10 cellular contexts compared by ENCODE assay signal in the genomic region with DNA sequence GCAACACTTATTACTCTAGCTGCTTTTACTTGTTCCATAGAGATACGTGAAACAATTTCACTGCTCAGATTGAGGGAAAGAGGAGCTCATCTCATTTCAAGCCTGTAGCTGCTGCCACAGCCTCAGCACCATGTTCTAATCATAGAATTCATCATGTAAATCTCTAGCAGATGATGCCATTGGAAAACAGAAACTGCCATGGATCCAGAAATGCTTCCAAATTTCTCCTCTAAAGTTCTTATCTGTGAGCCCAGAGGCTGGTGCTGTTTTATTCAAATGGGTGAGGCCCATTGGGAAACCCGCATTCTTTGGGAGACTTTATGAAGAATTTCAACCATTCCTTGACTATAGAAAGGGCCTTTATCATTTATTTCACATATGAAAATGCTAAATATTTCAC. TPM values are rescaled to one million over a fixed set of nuclear protein-coding genes. Genes with fewer than 3 reads are reported as not detected.
DNase-seq lines count a peak whose midpoint lies in the region; ATAC-seq, FAIRE-seq and TF ChIP-seq lines count a peak whose summit lies in the region.
"Had no signal": no experiment of that assay in that cellular context is flagged by ENCODE, and none has a peak within 500 bp of the region (broad histone marks: within the 10 kb centered on the region; RNA-seq: fewer than 3 reads in every experiment).

No MANE protein-coding gene starts in this region.

- no peaks in the 10 kb centered on the region for H3K27me3 Mint-ChIP-seq in activated T-cell treated with anti-CD3 and anti-CD28 coated beads, Interleukin-2, amount 50 U/mL, for 4 hours (ENCODE audit: low read depth)
- H3K27me3 Mint-ChIP-seq in activated T-helper 2 cell treated with anti-CD3 and anti-CD28 coated beads, Interferon-gamma antibody, Interleukin-2, Interleukin-4, amounts not matched to agents 10 μg/mL and 5 μg/mL and 100 μg/mL, durations not matched to agents 14 hours and 24 hours and 36 hours (ENCODE audit: low read depth): peaks cover 2% of the 10 kb centered on the region

- peak overlapping the region; percentile 75 for H3K4me3 ChIP-seq in kidney epithelial cell (ENCODE audit: low read depth, low read length)
- H3K4me3 ChIP-seq in thymus (ENCODE audit: low read length): peak overlapping the region; percentile 85

- no peaks in the 10 kb centered on the region for H3K9me3 ChIP-seq in thymus (ENCODE audit: control insufficient read depth)

- ATAC-seq in activated T-cell treated with anti-CD3 and anti-CD28 coated beads, Interleukin-2, amount 50 U/mL, for 4 hours: no peak
- ATAC-seq in GM19324 (IDR thresholded peaks at IDR 0.05; ENCODE audit: low FRiP score, unreplicated experiment): no peak

- no peak for DNase-seq in activated T-cell treated with anti-CD3 and anti-CD28 coated beads, Interleukin-2, amount 50 U/mL, for 4 hours
- DNase-seq in activated T-cell treated with anti-CD3 and anti-CD28 coated beads, Interleukin-2, amount 50 U/mL, for 48 hours: no peak
- DNase-seq in activated T-helper 2 cell treated with anti-CD3 and anti-CD28 coated beads, Interferon-gamma antibody, Interleukin-2, Interleukin-4, amounts not matched to agents 10 μg/mL and 5 μg/mL and 100 μg/mL, durations not matched to agents 14 hours and 24 hours and 36 hours (ENCODE audit: low spot score): no peak
- no peak for DNase-seq in kidney epithelial cell (ENCODE audit: low read depth)
- DNase-seq in cerebellar cortex (ENCODE audit: low spot score): no peak
- no peak for DNase-seq in urothelium cell line (ENCODE audit: low spot score)
- DNase-seq: stimulated activated CD4-positive, alpha-beta T cell treated with anti-CD3 and anti-CD28 coated beads, Interleukin-2, amount 100 ng/mL, for 48 hours had no signal

- intact Hi-C loops in activated T-helper 2 cell treated with anti-CD3 and anti-CD28 coated beads, Interferon-gamma antibody, Interleukin-2, Interleukin-4, amounts not matched to agents 10 μg/mL and 5 μg/mL and 100 μg/mL, durations not matched to agents 14 hours and 24 hours and 36 hours (cut with micrococcal nuclease): no loop called here

- no peak overlapping the region for H3K27ac ChIP-seq in thymus (ENCODE audit: low read depth)

- H3K4me3 Mint-ChIP-seq in activated T-cell treated with anti-CD3 and anti-CD28 coated beads, Interleukin-2, amount 50 U/mL, for 4 hours: peak overlapping the region; percentile 96
- H3K4me3 Mint-ChIP-seq in activated T-helper 2 cell treated with anti-CD3 and anti-CD28 coated beads, Interferon-gamma antibody, Interleukin-2, Interleukin-4, amounts not matched to agents 10 μg/mL and 5 μg/mL and 100 μg/mL, durations not matched to agents 14 hours and 24 hours and 36 hours (ENCODE audit: low read depth): peak overlapping the region; percentile 90

- H3K27me3 ChIP-seq in kidney epithelial cell (ENCODE audit: control insufficient read depth, insufficient read depth, low read length) (no peaks in the 10 kb centered on the region), thymus (ENCODE audit: control insufficient read depth, insufficient read depth) (no peaks in the 10 kb centered on the region)

- no peaks in the 10 kb centered on the region for H3K9me3 Mint-ChIP-seq in activated T-cell treated with anti-CD3 and anti-CD28 coated beads, Interleukin-2, amount 50 U/mL, for 4 hours
- H3K9me3 Mint-ChIP-seq in activated T-helper 2 cell treated with anti-CD3 and anti-CD28 coated beads, Interferon-gamma antibody, Interleukin-2, Interleukin-4, amounts not matched to agents 10 μg/mL and 5 μg/mL and 100 μg/mL, durations not matched to agents 14 hours and 24 hours and 36 hours: no peaks in the 10 kb centered on the region

- no peaks in the 10 kb centered on the region for H3K36me3 ChIP-seq in kidney epithelial cell (ENCODE audit: control insufficient read depth, insufficient read depth, low read length)
- H3K36me3 ChIP-seq in thymus (ENCODE audit: control insufficient read depth, insufficient read depth): no peaks in the 10 kb centered on the region

- H3K4me1 ChIP-seq in thymus (ENCODE audit: control insufficient read depth, insufficient read depth, low read length): peaks cover 7% of the 10 kb centered on the region

- H3K36me3 Mint-ChIP-seq in activated T-cell treated with anti-CD3 and anti-CD28 coated beads, Interleukin-2, amount 50 U/mL, for 4 hours (ENCODE audit: insufficient read depth): peaks cover 10% of the 10 kb centered on the region
- peaks cover 7% of the 10 kb centered on the region for H3K36me3 Mint-ChIP-seq in activated T-helper 2 cell treated with anti-CD3 and anti-CD28 coated beads, Interferon-gamma antibody, Interleukin-2, Interleukin-4, amounts not matched to agents 10 μg/mL and 5 μg/mL and 100 μg/mL, durations not matched to agents 14 hours and 24 hours and 36 hours (ENCODE audit: low read depth)

- TF ChIP-seq CTCF in kidney epithelial cell (IDR thresholded peaks at IDR 0.05; ENCODE audit: insufficient read depth, low read length, poor library complexity, severe bottlenecking): no peak

- H3K27ac Mint-ChIP-seq in activated T-helper 2 cell treated with anti-CD3 and anti-CD28 coated beads, Interferon-gamma antibody, Interleukin-2, Interleukin-4, amounts not matched to agents 10 μg/mL and 5 μg/mL and 100 μg/mL, durations not matched to agents 14 hours and 24 hours and 36 hours: no peak overlapping the region

- FAIRE-seq in urothelium cell line (lab: Jason Lieb, UNC): no peak
- FAIRE-seq: colon had no signal

- WGBS in thymus: 95% methylated on average over 2 of the region's 2 CpGs

- peaks cover 64% of the 10 kb centered on the region for H3K4me1 Mint-ChIP-seq in activated T-cell treated with anti-CD3 and anti-CD28 coated beads, Interleukin-2, amount 50 U/mL, for 4 hours (ENCODE audit: low read depth)
- H3K4me1 Mint-ChIP-seq in activated T-helper 2 cell treated with anti-CD3 and anti-CD28 coated beads, Interferon-gamma antibody, Interleukin-2, Interleukin-4, amounts not matched to agents 10 μg/mL and 5 μg/mL and 100 μg/mL, durations not matched to agents 14 hours and 24 hours and 36 hours (ENCODE audit: low read depth): peaks cover 29% of the 10 kb centered on the region

RNA-seq across cellular contexts. Expression of gene CDC42EP3, which starts 1.9 kb away (rescaled TPM):
- total RNA-seq in activated T-cell treated with anti-CD3 and anti-CD28 coated beads, Interleukin-2, amount 50 U/mL, for 4 hours: 10 to 100 TPM; 31.6 to 58.1 (median 39.4) TPM
- total RNA-seq in activated T-helper 2 cell treated with anti-CD3 and anti-CD28 coated beads, Interferon-gamma antibody, Interleukin-2, Interleukin-4, amounts not matched to agents 10 μg/mL and 5 μg/mL and 100 μg/mL, durations not matched to agents 14 hours and 24 hours and 36 hours: 8.6 and 9.8 TPM in 2 replicates
- 68.7 and 76.3 TPM in 2 replicates for total RNA-seq in kidney epithelial cell
- polyA plus RNA-seq in thymus: 19.1 TPM
